1 cellular context compared by ENCODE assay signal in genomic region chr2:62270728-62271127, GRCh38.
TF ChIP-seq lines count a peak whose summit lies in the region.

No MANE protein-coding gene starts in this region.

TF ChIP-seq in IMR-90, 13 proteins besides CTCF, POLR2A, EP300 and RAD21 (continued from another document):
- TF ChIP-seq CEBPB (IDR thresholded peaks at IDR 0.05; ENCODE audit: low read depth, low read length) (no peak), USF2 (IDR thresholded peaks at IDR 0.05; ENCODE audit: low read depth, low read length) (no peak), CHD1 (IDR thresholded peaks at IDR 0.05; ENCODE audit: low read depth, low read length) (no peak), RFX5 (IDR thresholded peaks at IDR 0.05; ENCODE audit: low read depth, low read length) (no peak), MAZ (IDR thresholded peaks at IDR 0.05; ENCODE audit: borderline replicate concordance, low read depth, low read length) (no peak), NFE2L2 (IDR thresholded peaks at IDR 0.05; ENCODE audit: low read depth, low read length) (no peak)
